Comparison of ENCODE assay signal across 23 cellular contexts in the genomic region with DNA sequence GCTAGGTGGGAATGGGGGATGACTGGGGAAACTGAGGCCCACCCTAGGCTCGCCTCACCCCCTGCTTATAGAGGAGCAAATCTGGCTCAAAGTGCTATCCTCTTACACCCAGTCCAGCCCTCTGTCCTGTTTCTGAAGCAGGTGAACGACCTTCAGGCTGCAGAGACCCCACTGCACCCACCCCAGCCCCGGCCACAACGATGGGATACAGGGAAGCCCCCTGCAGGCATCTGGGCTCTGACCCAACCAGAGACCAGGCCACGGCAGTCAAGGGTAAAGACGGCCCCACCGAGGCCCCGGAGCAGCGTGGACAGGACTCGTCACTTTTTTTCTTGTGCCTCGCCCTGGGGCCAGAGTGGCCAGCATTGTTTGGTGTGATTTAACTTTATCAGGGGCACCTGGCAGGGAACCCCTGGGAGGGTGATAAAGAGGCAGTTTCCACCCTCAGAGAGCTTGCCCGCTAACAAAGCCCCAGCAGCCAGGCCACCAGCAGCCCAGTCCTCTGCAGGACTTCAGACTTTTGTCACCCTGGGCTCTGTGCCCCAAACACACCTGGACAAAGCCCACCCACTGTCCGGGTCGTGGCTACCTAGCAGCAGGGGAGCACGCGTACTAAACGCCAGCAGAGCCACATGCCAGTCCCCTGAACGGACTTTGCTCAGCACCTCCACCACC.
DNase-seq lines count a peak whose midpoint lies in the region; ATAC-seq and TF ChIP-seq lines count a peak whose summit lies in the region.
"Had no signal": no experiment of that assay in that cellular context is flagged by ENCODE, and none has a peak within 500 bp of the region (broad histone marks: within the 10 kb centered on the region; RNA-seq: fewer than 3 reads in every experiment).

No MANE protein-coding gene starts in this region.

- H3K36me3 ChIP-seq in WERI-Rb-1 (no peaks in the 10 kb centered on the region), trophoblast cell (ENCODE audit: control insufficient read depth in 1 of 2, insufficient read depth in 2 of 2, low read length in 2 of 2) (no peaks in the 10 kb centered on the region), upper lobe of left lung (no peaks in the 10 kb centered on the region)
- H3K36me3 ChIP-seq: BLaER1 treated with 17β-estradiol and CSF1 and Interleukin-3, amounts not matched to agents 10 nM and 100 nM had no signal

- H3K27me3 ChIP-seq in WERI-Rb-1 (ENCODE audit: insufficient read depth, low read depth, severe bottlenecking) (no peaks in the 10 kb centered on the region), trophoblast cell (ENCODE audit: insufficient read depth, low read length) (no peaks in the 10 kb centered on the region), upper lobe of left lung (no peaks in the 10 kb centered on the region)
- H3K27me3 ChIP-seq: BLaER1 treated with 17β-estradiol and CSF1 and Interleukin-3, amounts not matched to agents 10 nM and 100 nM had no signal

- H3K4ac ChIP-seq in trophoblast cell (ENCODE audit: low read depth, low read length), result no peak overlapping the region

- no peak overlapping the region for H2AFZ ChIP-seq in trophoblast cell (ENCODE audit: insufficient read depth, low read length, poor library complexity)

- ATAC-seq in Right ventricle myocardium superior (ENCODE audit: poor library complexity), result no peak
- ATAC-seq in upper lobe of left lung (ENCODE audit: low FRiP score in 2 of 2), result no peak
- ATAC-seq: A549, PC-3 had no signal

- no peak overlapping the region for H3K23ac ChIP-seq in trophoblast cell (ENCODE audit: low read length)

- H3K9ac ChIP-seq in trophoblast cell (ENCODE audit: low read length), result no peak overlapping the region
- H3K9ac ChIP-seq: BLaER1 treated with 17β-estradiol and CSF1 and Interleukin-3, amounts not matched to agents 10 nM and 100 nM had no signal

- H4K8ac ChIP-seq in trophoblast cell (ENCODE audit: low read depth, low read length), result no peak overlapping the region

- H3K4me3 ChIP-seq in WERI-Rb-1 (ENCODE audit: low read depth, low read length), result no peak overlapping the region
- H3K4me3 ChIP-seq in trophoblast cell (ENCODE audit: low read depth, low read length), result peak overlapping the region; percentile 33
- no peak overlapping the region for H3K4me3 ChIP-seq in upper lobe of left lung
- H3K4me3 ChIP-seq: A549; BLaER1 treated with 17β-estradiol and CSF1 and Interleukin-3, amounts not matched to agents 10 nM and 100 nM had no signal

- no peaks in the 10 kb centered on the region for H3K4me1 ChIP-seq in trophoblast cell (ENCODE audit: control insufficient read depth in 1 of 2, insufficient read depth in 2 of 2, low read length in 2 of 2)
- H3K4me1 ChIP-seq in upper lobe of left lung, result no peaks in the 10 kb centered on the region
- H3K4me1 ChIP-seq: A549; BLaER1 treated with 17β-estradiol and CSF1 and Interleukin-3, amounts not matched to agents 10 nM and 100 nM had no signal

- H3K79me1 ChIP-seq in trophoblast cell (ENCODE audit: low read length), result no peaks in the 10 kb centered on the region

- H3K18ac ChIP-seq in trophoblast cell (ENCODE audit: low read length), result no peak overlapping the region

- H3K9me3 ChIP-seq in WERI-Rb-1 (ENCODE audit: severe bottlenecking) (no peaks in the 10 kb centered on the region), trophoblast cell (ENCODE audit: insufficient read depth, low read depth, low read length) (peaks cover 80% of the 10 kb centered on the region), upper lobe of left lung (no peaks in the 10 kb centered on the region)
- H3K9me3 ChIP-seq: A549 had no signal

- no peak for TF ChIP-seq EP300 in upper lobe of left lung (IDR thresholded peaks at IDR 0.05)

- no peak overlapping the region for H4K91ac ChIP-seq in trophoblast cell (ENCODE audit: low read depth, low read length)

- peak; percentile 57 for DNase-seq in cardiac septum (ENCODE audit: low spot score)
- no peak for DNase-seq in Right ventricle myocardium superior
- DNase-seq in WERI-Rb-1, result peak; percentile 4
- DNase-seq in trophoblast cell, result no peak
- DNase-seq in upper lobe of left lung, result peak; percentile 10 to 69
- DNase-seq in iPS-NIHi7 (ENCODE audit: extremely low spot score), result no peak
- no peak for DNase-seq in cerebellum (ENCODE audit: low spot score)
- DNase-seq in NCI-H748 (lab: John Stamatoyannopoulos, UW; ENCODE audit: unreplicated experiment), result no peak
- DNase-seq: AML-193; CD4-positive, alpha-beta T cell; KBM-7; MV-4-11; NCI-H1105; NCI-H1436 treated with DMSO at 0.1 percent for 48 hours; NCI-H187 treated with DMSO at 0.1 percent for 48 hours; NCI-H2107; NCI-H524; NCI-H82; NK-92 treated with Interleukin-12 subunit alpha and Interleukin-12 subunit beta, amount 100 ng/mL, for 24 hours; PC-3; SHP77 had no signal

- no peak overlapping the region for H3K14ac ChIP-seq in trophoblast cell (ENCODE audit: low read length)

- no peaks in the 10 kb centered on the region for H3K79me2 ChIP-seq in trophoblast cell (ENCODE audit: control insufficient read depth, insufficient read depth, low read length, poor library complexity)

- H2BK120ac ChIP-seq in trophoblast cell (ENCODE audit: insufficient read depth, low read length, poor library complexity), result no peak overlapping the region

- TF ChIP-seq CTCF in WERI-Rb-1 (IDR thresholded peaks at IDR 0.05; ENCODE audit: low read depth, low read length) (no peak), upper lobe of left lung (IDR thresholded peaks at IDR 0.05) (no peak)

- intact Hi-C loops in cardiac septum (cut with DNase I), result no loop called here
- intact Hi-C loops in Right ventricle myocardium superior (cut with DNase I), result no loop called here

- no peak overlapping the region for H3K4me2 ChIP-seq in trophoblast cell (ENCODE audit: low read length)
- H3K4me2 ChIP-seq: A549; BLaER1 treated with 17β-estradiol and CSF1 and Interleukin-3, amounts not matched to agents 10 nM and 100 nM had no signal

- no peak overlapping the region for H4K12ac ChIP-seq in trophoblast cell (ENCODE audit: low read depth, low read length)

- WGBS in trophoblast cell (ENCODE audit: extremely low coverage, insufficient coverage, insufficient read length), result no CpG with 5 or more reads among the region's 18 CpGs
- WGBS in upper lobe of left lung, 2 donors, result 47 to 83% methylated on average over 3 to 18 of the region's 18 CpGs

- H2BK5ac ChIP-seq in trophoblast cell (ENCODE audit: low read depth, low read length, poor library complexity), result no peak overlapping the region

- no peak for TF ChIP-seq POLR2A in upper lobe of left lung (IDR thresholded peaks at IDR 0.05)

- H2AK5ac ChIP-seq in trophoblast cell (ENCODE audit: low read length), result no peak overlapping the region

- no peak overlapping the region for H2BK12ac ChIP-seq in trophoblast cell (ENCODE audit: low read length)

- H3K27ac ChIP-seq in WERI-Rb-1 (no peak overlapping the region), trophoblast cell (ENCODE audit: low read depth, low read length) (no peak overlapping the region), upper lobe of left lung (no peak overlapping the region)
- H3K27ac ChIP-seq: A549; BLaER1 treated with 17β-estradiol and CSF1 and Interleukin-3, amounts not matched to agents 10 nM and 100 nM had no signal

Comparison
In these comparisons a context has a peak if more than half of its experiments do, and no peak if none do; other contexts are left out.
1. DNase-seq: peak in cardiac septum (single experiment), WERI-Rb-1 (single experiment) and upper lobe of left lung (2 of 2); none in Right ventricle myocardium superior (single experiment), trophoblast cell (0 of 2), iPS-NIHi7 (single experiment), cerebellum (single experiment) and NCI-H748 (single experiment).